ENCODE assay signal across 9 cellular contexts in the genomic region with DNA sequence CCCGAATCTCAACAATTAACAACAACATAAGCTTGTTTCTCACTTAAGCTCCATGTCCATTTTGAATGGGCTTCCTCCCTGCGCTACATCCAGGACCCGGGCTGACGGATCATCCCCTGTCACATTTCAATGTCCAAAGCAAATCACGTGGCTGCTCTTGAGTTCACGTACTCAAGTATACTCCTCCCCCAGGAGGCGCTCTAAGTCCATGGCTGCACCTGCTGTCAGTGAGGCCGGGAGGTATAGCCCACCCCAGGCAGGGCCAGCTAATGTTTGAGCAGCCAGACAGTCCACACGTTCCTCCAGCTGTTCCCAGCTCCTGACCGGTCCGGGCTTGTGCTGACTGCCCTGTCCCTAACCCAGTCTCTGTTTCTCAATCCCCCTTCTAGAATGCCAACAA.
DNase-seq lines count a peak whose midpoint lies in the region; TF ChIP-seq lines count a peak whose summit lies in the region.
"Had no signal": no experiment of that assay in that cellular context is flagged by ENCODE, and none has a peak within 500 bp of the region (broad histone marks: within the 10 kb centered on the region; RNA-seq: fewer than 3 reads in every experiment).

No MANE protein-coding gene starts in this region.

- H3K27ac Mint-ChIP-seq in MCF 10A (ENCODE audit: low read depth, unreplicated experiment) (no peak overlapping the region), nephron progenitor cell (no peak overlapping the region)
- no peak overlapping the region for H3K27ac Mint-ChIP-seq in activated naive CD4-positive, alpha-beta T cell treated with anti-CD3 and anti-CD28 coated beads, Interleukin-2, amount 10 ng/mL, durations not matched to agents 7 days and 5 days

- H3K4me1 ChIP-seq in breast epithelium: no peaks in the 10 kb centered on the region
- peaks cover 0 to 4% (median 0%) of the 10 kb centered on the region in 4 donors for H3K4me1 ChIP-seq in tibial nerve

- TF ChIP-seq EP300 in tibial nerve (IDR thresholded peaks at IDR 0.05): no peak

- intact Hi-C loops in MCF 10A (cut with micrococcal nuclease) (loop anchor here (1.0 to 2.0 kb wide), 2 partner anchors 30 to 201 kb away; no protein-coding TSS in a partner anchor), breast epithelium (cut with DNase I; ENCODE audit: low total_unique reads) (no loop called here)

- no TSS peak for BruUV-seq in MCF 10A (replicated peaks; lab: Mats Ljungman, UMichigan)

- CTCF ChIA-PET in MCF 10A (lab: Yijun Ruan, JAX): interaction anchor here (0.6 to 20.7 kb wide), 22 partner anchors 8 to 971 kb away, joined by 3 to 506 read pairs (median 4); no protein-coding TSS in a partner anchor
- CTCF ChIA-PET in activated naive CD4-positive, alpha-beta T cell treated with anti-CD3 and anti-CD28 coated beads, Interleukin-2, amount 10 ng/mL, durations not matched to agents 7 days and 5 days (lab: Charles Lee): interaction anchor here (0.7 to 5.5 kb wide), 14 partner anchors 10 to 344 kb away, joined by 3 to 78 read pairs (median 4); no protein-coding TSS in a partner anchor

- H3K9me3 Mint-ChIP-seq in MCF 10A (ENCODE audit: unreplicated experiment) (no peaks in the 10 kb centered on the region), nephron progenitor cell (peaks cover 4% of the 10 kb centered on the region)
- H3K9me3 Mint-ChIP-seq in activated naive CD4-positive, alpha-beta T cell treated with anti-CD3 and anti-CD28 coated beads, Interleukin-2, amount 10 ng/mL, durations not matched to agents 7 days and 5 days: no peaks in the 10 kb centered on the region

- peak; percentile 79 for DNase-seq in MCF 10A (ENCODE audit: unreplicated experiment)
- no peak for DNase-seq in breast epithelium (ENCODE audit: low spot score in 2 of 2)
- peak; percentile 72 to 87 for DNase-seq in NCI-H524 (lab: John Stamatoyannopoulos, UW)
- DNase-seq in activated naive CD4-positive, alpha-beta T cell treated with anti-CD3 and anti-CD28 coated beads, Interleukin-2, amount 10 ng/mL, durations not matched to agents 7 days and 5 days: peak; percentile 70
- peak; percentile 72 for DNase-seq in nephron progenitor cell
- DNase-seq in NCI-H1048 (lab: John Stamatoyannopoulos, UW): no peak
- no peak for DNase-seq in tibial nerve (ENCODE audit: low spot score in 2 of 2)
- no peak for DNase-seq in cerebellar nuclear complex (lab: John Stamatoyannopoulos, UW)
- DNase-seq: naive B cell had no signal

- H3K27me3 Mint-ChIP-seq in MCF 10A (ENCODE audit: insufficient read depth, unreplicated experiment) (no peaks in the 10 kb centered on the region), nephron progenitor cell (ENCODE audit: low read depth, poor library complexity) (peaks cover 43% of the 10 kb centered on the region)
- H3K27me3 Mint-ChIP-seq in activated naive CD4-positive, alpha-beta T cell treated with anti-CD3 and anti-CD28 coated beads, Interleukin-2, amount 10 ng/mL, durations not matched to agents 7 days and 5 days: peaks cover 24% of the 10 kb centered on the region

- peak; percentile 64 for TF ChIP-seq CTCF in MCF 10A (IDR thresholded peaks at IDR 0.05; ENCODE audit: unreplicated experiment)
- TF ChIP-seq CTCF in breast epithelium (IDR thresholded peaks at IDR 0.05): no peak
- TF ChIP-seq CTCF in nephron progenitor cell (IDR thresholded peaks at IDR 0.05): peak; percentile 48
- TF ChIP-seq CTCF in tibial nerve (IDR thresholded peaks at IDR 0.05): no peak

- H3K4me1 Mint-ChIP-seq in MCF 10A (ENCODE audit: insufficient read depth, unreplicated experiment) (no peaks in the 10 kb centered on the region), nephron progenitor cell (peaks cover 5% of the 10 kb centered on the region)
- H3K4me1 Mint-ChIP-seq in activated naive CD4-positive, alpha-beta T cell treated with anti-CD3 and anti-CD28 coated beads, Interleukin-2, amount 10 ng/mL, durations not matched to agents 7 days and 5 days: no peaks in the 10 kb centered on the region
- H3K4me1 Mint-ChIP-seq: naive B cell had no signal

- H3K9me3 ChIP-seq in breast epithelium (no peaks in the 10 kb centered on the region), tibial nerve (no peaks in the 10 kb centered on the region)

- H3K36me3 Mint-ChIP-seq in MCF 10A (ENCODE audit: insufficient read depth, unreplicated experiment) (no peaks in the 10 kb centered on the region), nephron progenitor cell (ENCODE audit: low read depth) (no peaks in the 10 kb centered on the region)
- H3K36me3 Mint-ChIP-seq in activated naive CD4-positive, alpha-beta T cell treated with anti-CD3 and anti-CD28 coated beads, Interleukin-2, amount 10 ng/mL, durations not matched to agents 7 days and 5 days: no peaks in the 10 kb centered on the region

- H3K4me3 ChIP-seq in breast epithelium: no peak overlapping the region
- H3K4me3 ChIP-seq in tibial nerve: no peak overlapping the region

- H3K27ac ChIP-seq in breast epithelium (no peak overlapping the region), tibial nerve (no peak overlapping the region)

- 14 to 17% methylated on average over 11 of the region's 11 CpGs for WGBS in tibial nerve, 2 donors

- no peak for TF ChIP-seq POLR2A in breast epithelium (IDR thresholded peaks at IDR 0.05)
- TF ChIP-seq POLR2A in tibial nerve (IDR thresholded peaks at IDR 0.05): no peak

- POLR2A ChIA-PET in MCF 10A (lab: Yijun Ruan, JAX): interaction anchor here (1.0 to 1.6 kb wide), 4 partner anchors 8 to 248 kb away, joined by 4 to 6 read pairs (median 4); partner anchors contain the start of gene COA6

- H3K36me3 ChIP-seq in breast epithelium: no peaks in the 10 kb centered on the region
- H3K36me3 ChIP-seq in tibial nerve: no peaks in the 10 kb centered on the region

- H3K27me3 ChIP-seq in breast epithelium (peaks cover 0 to 42% of the 10 kb centered on the region in 2 donors), tibial nerve (peaks cover 0 to 33% of the 10 kb centered on the region in 2 donors)

- H3K4me3 Mint-ChIP-seq in MCF 10A (ENCODE audit: unreplicated experiment) (no peak overlapping the region), nephron progenitor cell (no peak overlapping the region)
- no peak overlapping the region for H3K4me3 Mint-ChIP-seq in activated naive CD4-positive, alpha-beta T cell treated with anti-CD3 and anti-CD28 coated beads, Interleukin-2, amount 10 ng/mL, durations not matched to agents 7 days and 5 days
- H3K4me3 Mint-ChIP-seq: naive B cell had no signal

Comparison
In these comparisons a context has a peak if more than half of its experiments do, and no peak if none do; other contexts are left out.
1. DNase-seq: peak in MCF 10A (single experiment), NCI-H524 (2 of 2), activated naive CD4-positive, alpha-beta T cell treated with anti-CD3 and anti-CD28 coated beads, Interleukin-2, amount 10 ng/mL, durations not matched to agents 7 days and 5 days (single experiment) and nephron progenitor cell (single experiment); none in breast epithelium (0 of 2), NCI-H1048 (single experiment), tibial nerve (0 of 2) and cerebellar nuclear complex (0 of 2).
2. CTCF ChIP-seq: peak in MCF 10A (single experiment) and nephron progenitor cell (single experiment); none in breast epithelium (0 of 3) and tibial nerve (0 of 5).